8 cellular contexts compared by ENCODE assay signal in the genomic region with DNA sequence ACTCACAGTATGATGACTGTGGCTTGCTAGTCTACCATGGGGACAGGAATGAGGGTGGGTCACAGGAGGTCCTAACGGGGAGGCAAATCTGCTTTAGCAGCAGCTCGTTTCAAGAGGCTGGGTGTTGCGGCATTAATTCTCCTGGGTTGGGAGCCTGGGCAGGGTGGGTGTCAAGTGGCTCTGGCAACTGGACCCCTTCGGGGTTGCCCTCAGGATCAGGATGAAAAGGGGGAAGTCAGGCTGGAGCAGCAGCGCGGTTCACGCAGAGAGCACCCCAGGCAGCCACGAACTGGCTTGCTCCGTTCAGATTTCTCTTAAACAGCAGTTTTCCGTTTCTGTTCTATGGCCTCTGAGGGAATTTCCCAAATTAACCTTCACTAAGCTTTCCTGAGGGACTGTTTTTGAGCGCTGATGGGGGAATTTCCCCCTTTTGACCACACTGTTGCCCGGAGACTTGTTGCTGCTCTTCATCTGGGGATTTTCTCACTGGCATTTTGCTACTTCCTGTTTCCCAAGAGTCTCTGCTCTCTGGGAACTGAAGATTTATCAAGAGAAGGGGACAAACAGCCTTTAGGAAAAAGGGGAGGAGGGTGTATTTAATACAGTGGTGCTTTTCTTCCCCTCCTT. TPM values are rescaled to one million over a fixed set of nuclear protein-coding genes. Genes with fewer than 3 reads are reported as not detected.
DNase-seq lines count a peak whose midpoint lies in the region; ATAC-seq and TF ChIP-seq lines count a peak whose summit lies in the region.

No MANE protein-coding gene starts in this region.

- no peaks in the 10 kb centered on the region for H3K9me3 ChIP-seq in fibroblast of lung (ENCODE audit: control insufficient read depth, insufficient read depth, low read depth, low read length)
- no peaks in the 10 kb centered on the region for H3K9me3 ChIP-seq in neuronal stem cell (replicated peaks in 1 of 2; ENCODE audit: control insufficient read depth in 2 of 2, insufficient read depth in 1 of 2, low read depth in 1 of 2, low read length in 2 of 2)

- no peak overlapping the region for H3K23ac ChIP-seq in neuronal stem cell (ENCODE audit: low read depth, low read length, poor library complexity)

- H2AK5ac ChIP-seq in neuronal stem cell (ENCODE audit: low read depth, low read length), result no peak overlapping the region

- peak; percentile 13 for DNase-seq in DMS53 treated with DMSO at 0.1 percent for 48 hours (lab: John Stamatoyannopoulos, UW; ENCODE audit: unreplicated experiment)
- DNase-seq in HL-60 (ENCODE audit: low read depth in 1 of 2, low spot score in 1 of 2), result peak in 1 of 2 experiments; percentile 52
- peak; percentile 9 for DNase-seq in activated T-cell treated with anti-CD3 and anti-CD28 coated beads for 1 hour (ENCODE audit: low read depth)
- peak; percentile 29 to 36 for DNase-seq in fibroblast of lung (ENCODE audit: low read depth in 2 of 2)
- DNase-seq in neuronal stem cell (ENCODE audit: low spot score), result no peak
- DNase-seq in AG08395 (ENCODE audit: low spot score), result no peak
- no peak for DNase-seq in NCI-H2107 treated with DMSO at 0.1 percent for 48 hours (lab: John Stamatoyannopoulos, UW; ENCODE audit: unreplicated experiment)

- no peak overlapping the region for H3K4ac ChIP-seq in neuronal stem cell (ENCODE audit: low read length)

- H3K27ac ChIP-seq in HL-60 (replicated peaks), result peak overlapping the region; percentile 76
- H3K27ac ChIP-seq in fibroblast of lung (ENCODE audit: insufficient read depth, low read length), result peak overlapping the region; percentile 80
- no peak overlapping the region for H3K27ac ChIP-seq in neuronal stem cell (replicated peaks; ENCODE audit: low read length)

- H2BK12ac ChIP-seq in neuronal stem cell (ENCODE audit: low read length), result no peak overlapping the region

- no peaks in the 10 kb centered on the region for H4K20me1 ChIP-seq in fibroblast of lung (ENCODE audit: control insufficient read depth, extremely low read depth, insufficient read depth, low read length)

- peak overlapping the region; percentile 25 for H3K9ac ChIP-seq in fibroblast of lung (ENCODE audit: insufficient read depth, low read length)
- H3K9ac ChIP-seq in neuronal stem cell (ENCODE audit: low read depth, low read length, poor library complexity), result no peak overlapping the region

- H4K8ac ChIP-seq in neuronal stem cell (ENCODE audit: low read depth, low read length), result no peak overlapping the region

- H3K79me2 ChIP-seq in fibroblast of lung (ENCODE audit: control insufficient read depth, insufficient read depth, low read length), result no peaks in the 10 kb centered on the region

- H3K79me1 ChIP-seq in neuronal stem cell (ENCODE audit: low read depth, low read length), result no peaks in the 10 kb centered on the region

- no CpG with 5 or more reads among the region's 12 CpGs for WGBS in neuronal stem cell (ENCODE audit: extremely low coverage in 2 of 2, insufficient read length in 2 of 2, insufficient replicate concordance in 1 of 2), 2 donors

- no peak for TF ChIP-seq CTCF in HL-60 (IDR thresholded peaks at IDR 0.05; ENCODE audit: insufficient read depth, low read length)
- TF ChIP-seq CTCF in fibroblast of lung (conservative IDR thresholded peaks at IDR 0.05 in 1 of 2, IDR thresholded peaks at IDR 0.05 in 1 of 2; ENCODE audit: low read depth in 1 of 2, low read length in 2 of 2), result no peak

- H4K91ac ChIP-seq in neuronal stem cell (ENCODE audit: low read depth, low read length, poor library complexity), result no peak overlapping the region

- H3K36me3 ChIP-seq in fibroblast of lung (ENCODE audit: control insufficient read depth, insufficient read depth, low read length) (no peaks in the 10 kb centered on the region), neuronal stem cell (replicated peaks in 1 of 2; ENCODE audit: control insufficient read depth in 2 of 2, insufficient read depth in 2 of 2, low read length in 2 of 2) (no peaks in the 10 kb centered on the region)

- H2BK120ac ChIP-seq in neuronal stem cell (ENCODE audit: low read depth, low read length), result no peak overlapping the region

- H2BK5ac ChIP-seq in neuronal stem cell (ENCODE audit: low read length), result no peak overlapping the region

- H3K4me2 ChIP-seq in fibroblast of lung (ENCODE audit: extremely low read depth, insufficient read depth, low read length) (peak overlapping the region; percentile 59), neuronal stem cell (ENCODE audit: insufficient read depth, low read length, poor library complexity, severe bottlenecking) (no peak overlapping the region)

- H3K27me3 ChIP-seq in HL-60 (ENCODE audit: insufficient read depth, poor library complexity, severe bottlenecking) (no peaks in the 10 kb centered on the region), fibroblast of lung (ENCODE audit: control insufficient read depth, insufficient read depth, low read length) (no peaks in the 10 kb centered on the region), neuronal stem cell (ENCODE audit: control insufficient read depth in 3 of 3, insufficient read depth in 3 of 3, low read depth in 1 of 3, low read length in 3 of 3) (no peaks in the 10 kb centered on the region)

- H3K4me1 ChIP-seq in fibroblast of lung (ENCODE audit: control insufficient read depth, extremely low read depth, insufficient read depth, low read length), result peaks cover 16% of the 10 kb centered on the region
- peaks cover 4 to 25% of the 10 kb centered on the region in 2 donors for H3K4me1 ChIP-seq in neuronal stem cell (ENCODE audit: control insufficient read depth in 2 of 2, insufficient read depth in 1 of 2, low read depth in 1 of 2, low read length in 2 of 2)

- peak; percentile 52 for ATAC-seq in GM21367 (IDR thresholded peaks at IDR 0.05; ENCODE audit: unreplicated experiment)

- H3K14ac ChIP-seq in neuronal stem cell (ENCODE audit: low read length), result no peak overlapping the region

- H2AFZ ChIP-seq in fibroblast of lung (ENCODE audit: low read length) (peak overlapping the region; percentile 82), neuronal stem cell (ENCODE audit: low read length) (peak overlapping the region; percentile 82)

- H3K18ac ChIP-seq in neuronal stem cell (ENCODE audit: low read length), result peak overlapping the region; percentile 42

- peak overlapping the region; percentile 19 for H3K4me3 ChIP-seq in HL-60 (replicated peaks; ENCODE audit: insufficient read depth, low read length)
- peak overlapping the region in 1 of 4 experiments; percentile 1 for H3K4me3 ChIP-seq in fibroblast of lung (replicated peaks in 1 of 4; ENCODE audit: control extremely low read depth in 1 of 4, insufficient read depth in 1 of 4, low read depth in 3 of 4, low read length in 4 of 4)
- H3K4me3 ChIP-seq in neuronal stem cell (ENCODE audit: low read length in 2 of 2), result no peak overlapping the region

- peak overlapping the region; percentile 33 for H2BK15ac ChIP-seq in neuronal stem cell (ENCODE audit: low read length)

RNA-seq across cellular contexts. Expression of a gene that starts 59.9 kb away (rescaled TPM):
- total RNA-seq in fibroblast of lung, result 5.9 and 7.4 TPM in 2 replicates
- 3.6 and 7.7 TPM in 2 replicates for polyA plus RNA-seq in fibroblast of lung
- polyA plus RNA-seq in fibroblast of lung (2012), result 1.8 and 3.5 TPM in 2 replicates
- polyA minus RNA-seq in fibroblast of lung (ENCODE audit: low replicate concordance), result 0.67 and 1.6 TPM in 2 replicates
- polyA plus RNA-seq in neuronal stem cell (2013, experiment 1 of 2), result 28.6 TPM
- 28.9 TPM for polyA plus RNA-seq in neuronal stem cell (2013, experiment 2 of 2)

Comparison
In these comparisons a context has a peak if more than half of its experiments do, and no peak if none do; other contexts are left out.
1. DNase-seq: peak in DMS53 treated with DMSO at 0.1 percent for 48 hours (single experiment), activated T-cell treated with anti-CD3 and anti-CD28 coated beads for 1 hour (single experiment) and fibroblast of lung (2 of 2); none in neuronal stem cell (single experiment), AG08395 (single experiment) and NCI-H2107 treated with DMSO at 0.1 percent for 48 hours (single experiment).